ENCODE assay signal across 1 cellular context in the genomic region with DNA sequence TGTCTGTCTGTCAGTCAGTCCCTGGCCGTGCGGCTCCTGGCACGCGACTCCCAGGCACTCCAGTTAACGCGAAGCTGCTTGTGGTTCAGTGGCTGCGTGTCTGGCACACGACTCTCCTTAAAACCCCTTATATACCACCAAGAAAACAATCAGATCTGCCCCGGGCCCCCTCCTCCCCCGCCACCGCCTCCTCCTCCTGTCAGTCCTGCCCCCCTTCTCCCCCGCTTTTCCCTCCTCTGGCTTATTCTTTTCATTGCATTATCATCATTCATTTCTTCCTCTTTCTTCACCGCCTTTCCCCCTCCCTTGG.
TF ChIP-seq lines count a peak whose summit lies in the region.

A gene (minus strand): TSS at position 105 of the 310 bp plus-strand sequence. CDS start 705 bp downstream, outside the sequence.

TF ChIP-seq in endothelial cell of umbilical vein, 7 proteins besides CTCF, POLR2A, EP300 and RAD21 (continued from another document):
- TF ChIP-seq, protein P1, sequence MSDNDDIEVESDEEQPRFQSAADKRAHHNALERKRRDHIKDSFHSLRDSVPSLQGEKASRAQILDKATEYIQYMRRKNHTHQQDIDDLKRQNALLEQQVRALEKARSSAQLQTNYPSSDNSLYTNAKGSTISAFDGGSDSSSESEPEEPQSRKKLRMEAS (IDR thresholded peaks at IDR 0.05; ENCODE audit: insufficient read depth, insufficient read length): no peak
